ENCODE assay signal across 21 cellular contexts in the genomic region with DNA sequence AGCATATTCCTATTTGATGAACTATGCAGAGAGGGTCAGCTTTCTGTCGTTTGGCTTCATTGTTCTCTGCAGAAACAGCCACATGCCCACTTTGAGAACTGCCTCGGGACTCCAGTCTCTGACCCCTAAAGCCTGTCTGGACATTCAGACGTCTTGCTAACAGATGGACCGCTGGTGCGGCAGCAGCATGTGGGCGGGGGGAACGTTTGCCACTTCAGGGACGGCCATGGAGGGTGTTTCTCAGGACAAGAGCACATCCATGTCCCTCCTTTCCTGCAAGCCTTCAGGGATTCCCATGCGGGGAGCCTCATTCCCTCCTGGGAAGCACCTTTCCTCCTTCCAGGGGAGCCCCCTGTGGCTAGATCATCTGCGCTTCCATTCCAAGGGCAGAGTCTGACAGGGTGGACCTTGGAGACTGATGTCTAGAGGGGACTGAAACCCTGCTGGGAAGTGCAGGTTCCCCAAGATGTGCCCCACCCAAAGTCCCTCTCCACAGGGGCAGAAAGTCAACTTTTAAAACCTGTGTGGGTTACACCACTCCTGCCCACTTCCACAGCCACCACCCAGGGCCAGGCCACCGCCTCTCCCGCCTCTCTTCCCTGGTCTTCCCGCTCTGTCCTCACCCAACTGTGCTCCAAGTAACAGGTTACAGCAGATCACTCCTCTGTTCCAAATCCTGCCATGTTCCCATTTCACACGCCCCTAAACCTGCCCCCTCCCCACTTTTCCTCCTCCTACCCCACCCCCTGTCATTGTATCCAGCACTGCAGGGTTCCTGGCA.
DNase-seq lines count a peak whose midpoint lies in the region; FAIRE-seq and TF ChIP-seq lines count a peak whose summit lies in the region.
"Had no signal": no experiment of that assay in that cellular context is flagged by ENCODE, and none has a peak within 500 bp of the region (broad histone marks: within the 10 kb centered on the region; RNA-seq: fewer than 3 reads in every experiment).

No MANE protein-coding gene starts in this region.

- H3K4me1 Mint-ChIP-seq in glutamatergic neuron (ENCODE audit: low read depth, unreplicated experiment) = peaks cover 28% of the 10 kb centered on the region
- H3K4me1 Mint-ChIP-seq: CD14-positive monocyte had no signal

- peak overlapping the region; percentile 23 for H2BK5ac ChIP-seq in trophoblast cell (ENCODE audit: low read depth, low read length, poor library complexity)

- no peaks in the 10 kb centered on the region for H3K36me3 ChIP-seq in trophoblast cell (ENCODE audit: control insufficient read depth in 1 of 2, insufficient read depth in 2 of 2, low read length in 2 of 2)

- H3K14ac ChIP-seq in trophoblast cell (ENCODE audit: low read length) = no peak overlapping the region

- FAIRE-seq in urothelium cell line (lab: Jason Lieb, UNC) = peak; percentile 87
- FAIRE-seq: D721Med, G401.6, GM12891 had no signal

- no peak overlapping the region for H3K18ac ChIP-seq in trophoblast cell (ENCODE audit: low read length)

- peak overlapping the region; percentile 66 for H3K4me3 Mint-ChIP-seq in glutamatergic neuron (ENCODE audit: unreplicated experiment)
- H3K4me3 Mint-ChIP-seq: CD14-positive monocyte; CD8-positive, alpha-beta T cell; GM23338; H9 had no signal

- peak overlapping the region; percentile 10 for H4K91ac ChIP-seq in trophoblast cell (ENCODE audit: low read depth, low read length)

- H3K79me2 ChIP-seq in trophoblast cell (ENCODE audit: control insufficient read depth, insufficient read depth, low read length, poor library complexity) = peaks cover 2% of the 10 kb centered on the region

- H3K9me3 ChIP-seq in trophoblast cell (ENCODE audit: insufficient read depth, low read depth, low read length) = peaks cover 2% of the 10 kb centered on the region

- no peak overlapping the region for H2AFZ ChIP-seq in trophoblast cell (ENCODE audit: insufficient read depth, low read length, poor library complexity)
- H2AFZ ChIP-seq: GM23338 had no signal

- no peak for TF ChIP-seq CTCF in glutamatergic neuron (IDR thresholded peaks at IDR 0.05; ENCODE audit: partially characterized antibody, unreplicated experiment)

- no peak overlapping the region for H3K9ac ChIP-seq in trophoblast cell (ENCODE audit: low read length)

- H3K27me3 Mint-ChIP-seq in glutamatergic neuron (ENCODE audit: unreplicated experiment) = peaks cover 17% of the 10 kb centered on the region

- H3K79me1 ChIP-seq in trophoblast cell (ENCODE audit: low read length) = peaks cover 36% of the 10 kb centered on the region

- no peak overlapping the region for H4K12ac ChIP-seq in trophoblast cell (ENCODE audit: low read depth, low read length)

- no peaks in the 10 kb centered on the region for H3K36me3 Mint-ChIP-seq in glutamatergic neuron (ENCODE audit: unreplicated experiment)
- H3K36me3 Mint-ChIP-seq: CD14-positive monocyte; CD8-positive, alpha-beta T cell had no signal

- peak; percentile 25 for DNase-seq in NCI-H82 (lab: John Stamatoyannopoulos, UW)
- DNase-seq in NCI-H82 treated with DMSO at 0.1 percent for 48 hours (lab: John Stamatoyannopoulos, UW; ENCODE audit: unreplicated experiment) = no peak
- peak; percentile 45 for DNase-seq in glutamatergic neuron
- no peak for DNase-seq in trophoblast cell
- no peak for DNase-seq in urothelium cell line (ENCODE audit: low spot score)
- DNase-seq in NCI-H446 treated with DMSO at 0.1 percent for 48 hours (lab: John Stamatoyannopoulos, UW) = no peak
- no peak for DNase-seq in NCI-H345 treated with DMSO at 0.1 percent for 48 hours (lab: John Stamatoyannopoulos, UW; ENCODE audit: unreplicated experiment)
- no peak for DNase-seq in activated CD4-positive, CD25-positive, alpha-beta regulatory T cell treated with anti-CD3 and anti-CD28 coated beads, Interleukin-2, amount 50 U/mL, for 72 hours
- DNase-seq: CD8-positive, alpha-beta T cell; COR-L47; DMS153; DMS79 treated with DMSO at 0.1 percent for 48 hours; EL; H9 had no signal

- H3K4me1 ChIP-seq in trophoblast cell (ENCODE audit: control insufficient read depth in 1 of 2, insufficient read depth in 2 of 2, low read length in 2 of 2) = peaks cover 38% of the 10 kb centered on the region in 2 experiments

- no peak overlapping the region for H3K4me2 ChIP-seq in trophoblast cell (ENCODE audit: low read length)
- H3K4me2 ChIP-seq: GM23338 had no signal

- H3K4ac ChIP-seq in trophoblast cell (ENCODE audit: low read depth, low read length) = no peak overlapping the region

- WGBS in trophoblast cell (ENCODE audit: extremely low coverage, insufficient coverage, insufficient read length) = no CpG with 5 or more reads among the region's 14 CpGs

- peak overlapping the region; percentile 84 for H2BK12ac ChIP-seq in trophoblast cell (ENCODE audit: low read length)

- peak overlapping the region; percentile 6 for H2BK120ac ChIP-seq in trophoblast cell (ENCODE audit: insufficient read depth, low read length, poor library complexity)

- H3K27ac Mint-ChIP-seq in glutamatergic neuron (ENCODE audit: unreplicated experiment) = peak overlapping the region; percentile 65
- H3K27ac Mint-ChIP-seq: CD8-positive, alpha-beta T cell; GM23338; H9 had no signal

- H3K9me3 Mint-ChIP-seq in glutamatergic neuron (ENCODE audit: unreplicated experiment) = peaks cover 2% of the 10 kb centered on the region
- H3K9me3 Mint-ChIP-seq: CD14-positive monocyte; CD8-positive, alpha-beta T cell; GM23338; H9 had no signal

- no peaks in the 10 kb centered on the region for H3K27me3 ChIP-seq in trophoblast cell (ENCODE audit: insufficient read depth, low read length)

- peak overlapping the region; percentile 63 for H2AK5ac ChIP-seq in trophoblast cell (ENCODE audit: low read length)

- H3K27ac ChIP-seq in trophoblast cell (ENCODE audit: low read depth, low read length) = no peak overlapping the region
- H3K27ac ChIP-seq: 22Rv1, HL-60 had no signal

- no peak overlapping the region for H3K4me3 ChIP-seq in trophoblast cell (ENCODE audit: low read depth, low read length)
- H3K4me3 ChIP-seq: GM23338 had no signal

- H4K8ac ChIP-seq in trophoblast cell (ENCODE audit: low read depth, low read length) = peak overlapping the region; percentile 15

- H3K23ac ChIP-seq in trophoblast cell (ENCODE audit: low read length) = no peak overlapping the region

Comparison
In these comparisons a context has a peak if more than half of its experiments do, and no peak if none do; other contexts are left out.
1. DNase-seq: peak in NCI-H82 (single experiment) and glutamatergic neuron (single experiment); none in NCI-H82 treated with DMSO at 0.1 percent for 48 hours (single experiment), trophoblast cell (0 of 2), urothelium cell line (single experiment), NCI-H446 treated with DMSO at 0.1 percent for 48 hours (single experiment), NCI-H345 treated with DMSO at 0.1 percent for 48 hours (single experiment) and activated CD4-positive, CD25-positive, alpha-beta regulatory T cell treated with anti-CD3 and anti-CD28 coated beads, Interleukin-2, amount 50 U/mL, for 72 hours (single experiment).